26 cellular contexts compared by ENCODE assay signal in genomic region chr5:95531491-95531890, GRCh38.
"Had no signal": no experiment of that assay in that cellular context is flagged by ENCODE, and none has a peak within 500 bp of the region (broad histone marks: within the 10 kb centered on the region; RNA-seq: fewer than 3 reads in every experiment).

No MANE protein-coding gene starts in this region.

- FAIRE-seq: TTC549 had no signal

- H3K27ac Mint-ChIP-seq: activated CD4-positive, alpha-beta memory T cell treated with anti-CD3 and anti-CD28 coated beads for 36 hours; activated CD4-positive, alpha-beta T cell treated with anti-CD3 and anti-CD28 coated beads, Interleukin-2, amount 10 ng/mL, durations not matched to agents 24 days and 14 days; activated naive CD4-positive, alpha-beta T cell treated with anti-CD3 and anti-CD28 coated beads, Interleukin-2, amount 10 ng/mL, durations not matched to agents 7 days and 5 days; activated naive CD8-positive, alpha-beta T cell treated with anti-CD3 and anti-CD28 coated beads, Interleukin-2, amount 10 ng/mL, durations not matched to agents 7 days and 5 days; effector memory CD8-positive, alpha-beta T cell; naive thymus-derived CD4-positive, alpha-beta T cell had no signal

- H3K27me3 ChIP-seq: gastrocnemius medialis, testis, transverse colon had no signal

- H3K27me3 Mint-ChIP-seq: activated CD4-positive, alpha-beta memory T cell treated with anti-CD3 and anti-CD28 coated beads for 36 hours; activated CD4-positive, alpha-beta T cell treated with anti-CD3 and anti-CD28 coated beads, Interleukin-2, amount 10 ng/mL, durations not matched to agents 24 days and 14 days; activated naive CD4-positive, alpha-beta T cell treated with anti-CD3 and anti-CD28 coated beads, Interleukin-2, amount 10 ng/mL, durations not matched to agents 7 days and 5 days; activated naive CD8-positive, alpha-beta T cell treated with anti-CD3 and anti-CD28 coated beads, Interleukin-2, amount 10 ng/mL, durations not matched to agents 7 days and 5 days; effector memory CD8-positive, alpha-beta T cell; naive thymus-derived CD4-positive, alpha-beta T cell had no signal

- H3K4me1 ChIP-seq: gastrocnemius medialis, parathyroid adenoma, transverse colon had no signal

- H3K27ac ChIP-seq: gastrocnemius medialis, parathyroid adenoma, psoas muscle, testis, transverse colon, WERI-Rb-1 had no signal

- H2AFZ ChIP-seq: parathyroid adenoma had no signal

- ATAC-seq: activated CD4-positive, CD25-positive, alpha-beta regulatory T cell treated with anti-CD3 and anti-CD28 coated beads, Interleukin-2, amount 50 U/mL, for 24 hours; effector memory CD8-positive, alpha-beta T cell; gastrocnemius medialis; left ventricle myocardium superior; naive thymus-derived CD4-positive, alpha-beta T cell; psoas muscle had no signal

- H3K4me3 Mint-ChIP-seq: activated CD4-positive, alpha-beta memory T cell treated with anti-CD3 and anti-CD28 coated beads for 36 hours; activated CD4-positive, alpha-beta T cell treated with anti-CD3 and anti-CD28 coated beads, Interleukin-2, amount 10 ng/mL, durations not matched to agents 24 days and 14 days; activated naive CD4-positive, alpha-beta T cell treated with anti-CD3 and anti-CD28 coated beads, Interleukin-2, amount 10 ng/mL, durations not matched to agents 7 days and 5 days; activated naive CD8-positive, alpha-beta T cell treated with anti-CD3 and anti-CD28 coated beads, Interleukin-2, amount 10 ng/mL, durations not matched to agents 7 days and 5 days; effector memory CD8-positive, alpha-beta T cell; naive thymus-derived CD4-positive, alpha-beta T cell; neural crest cell had no signal

- H3K79me2 ChIP-seq: parathyroid adenoma had no signal

- H3K9me3 Mint-ChIP-seq: activated CD4-positive, alpha-beta memory T cell treated with anti-CD3 and anti-CD28 coated beads for 36 hours; activated CD4-positive, alpha-beta T cell treated with anti-CD3 and anti-CD28 coated beads, Interleukin-2, amount 10 ng/mL, durations not matched to agents 24 days and 14 days; activated naive CD4-positive, alpha-beta T cell treated with anti-CD3 and anti-CD28 coated beads, Interleukin-2, amount 10 ng/mL, durations not matched to agents 7 days and 5 days; activated naive CD8-positive, alpha-beta T cell treated with anti-CD3 and anti-CD28 coated beads, Interleukin-2, amount 10 ng/mL, durations not matched to agents 7 days and 5 days; effector memory CD8-positive, alpha-beta T cell; naive thymus-derived CD4-positive, alpha-beta T cell; neural crest cell had no signal

- H3K9me3 ChIP-seq: gastrocnemius medialis, psoas muscle, testis, transverse colon had no signal

- DNase-seq: activated CD4-positive, alpha-beta memory T cell treated with anti-CD3 and anti-CD28 coated beads for 36 hours; activated CD4-positive, alpha-beta T cell treated with anti-CD3 and anti-CD28 coated beads, Interleukin-2, amount 10 ng/mL, durations not matched to agents 24 days and 14 days; activated CD8-positive, alpha-beta memory T cell treated with anti-CD3 and anti-CD28 coated beads, Interleukin-2, amount 50 U/mL, for 4 hours; activated gamma-delta T cell; activated naive CD4-positive, alpha-beta T cell treated with anti-CD3 and anti-CD28 coated beads, Interleukin-2, amount 10 ng/mL, durations not matched to agents 7 days and 5 days; activated naive CD8-positive, alpha-beta T cell treated with anti-CD3 and anti-CD28 coated beads, Interleukin-2, amount 10 ng/mL, durations not matched to agents 7 days and 5 days; activated T-cell treated with anti-CD3 and anti-CD28 coated beads, Interleukin-2, amount 50 U/mL, for 1 hour; caudate nucleus; cortex of kidney; effector memory CD8-positive, alpha-beta T cell; erythroblast; gastrocnemius medialis; glutamatergic neuron; left ventricle myocardium superior; midbrain; naive thymus-derived CD4-positive, alpha-beta T cell; nucleus accumbens; psoas muscle; stimulated activated naive CD4-positive, alpha-beta T cell treated with Interleukin-2 at 50 U/mL for 16 hours; testis; transverse colon; WERI-Rb-1 had no signal

- H3K4me1 Mint-ChIP-seq: neural crest cell had no signal

- H3K4me3 ChIP-seq: gastrocnemius medialis, psoas muscle, testis, transverse colon had no signal

- H3K9ac ChIP-seq: parathyroid adenoma had no signal
